ENCODE assay signal across 9 cellular contexts in the genomic region with DNA sequence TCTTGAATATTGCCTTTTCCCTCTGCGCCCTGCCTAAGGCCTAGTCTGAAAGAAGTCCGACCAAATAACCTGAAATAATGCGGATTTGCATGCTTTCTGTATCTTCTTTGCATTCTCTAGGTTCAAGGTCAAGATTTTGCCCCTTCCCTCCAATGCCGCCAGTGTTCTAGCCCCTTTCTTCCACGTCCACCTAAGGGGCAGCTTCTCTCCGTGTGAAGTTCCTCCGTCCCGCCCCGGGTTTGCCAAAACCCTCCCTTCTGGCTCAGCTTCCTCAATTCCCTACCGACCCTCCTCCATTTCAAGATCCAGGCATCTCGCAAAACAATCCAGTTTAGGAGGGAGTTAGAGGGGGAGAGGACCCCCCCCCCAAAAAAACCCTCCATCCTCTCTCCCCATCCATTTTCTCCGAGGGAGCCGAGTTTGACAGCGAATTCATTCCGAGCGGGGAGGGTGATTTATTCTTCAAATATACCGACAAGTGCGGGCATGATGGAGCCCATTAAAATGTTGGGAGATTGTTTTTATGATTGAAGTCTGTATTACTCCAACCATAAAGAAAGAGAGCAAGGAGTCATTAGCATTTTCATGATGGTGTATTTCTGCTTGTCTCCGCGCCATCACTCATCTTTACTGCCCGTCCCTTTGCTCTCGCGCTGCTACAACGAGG. TPM values are rescaled to one million over a fixed set of nuclear protein-coding genes. Genes with fewer than 3 reads are reported as not detected.
DNase-seq lines count a peak whose midpoint lies in the region; ATAC-seq, FAIRE-seq and TF ChIP-seq lines count a peak whose summit lies in the region.
"Had no signal": no experiment of that assay in that cellular context is flagged by ENCODE, and none has a peak within 500 bp of the region (broad histone marks: within the 10 kb centered on the region; RNA-seq: fewer than 3 reads in every experiment).

No MANE protein-coding gene starts in this region.

- CTCF ChIA-PET in activated CD4-positive, alpha-beta memory T cell treated with anti-CD3 and anti-CD28 coated beads for 36 hours (lab: Charles Lee): interaction anchor here (2.3 to 5.6 kb wide), 2 partner anchors 20 to 48 kb away, joined by 17 to 172 read pairs; a partner anchor contains a TSS
- CTCF ChIA-PET in activated CD4-positive, alpha-beta memory T cell treated with anti-CD3 and anti-CD28 coated beads, Interleukin-2, amount 10 ng/mL, durations not matched to agents 7 days and 5 days (lab: Charles Lee): interaction anchor here (0.6 to 1.4 kb wide), 3 partner anchors 47 to 50 kb away, joined by 3 to 4 read pairs (median 3); no protein-coding TSS in a partner anchor
- CTCF ChIA-PET in HepG2 (lab: Yijun Ruan, JAX; ENCODE audit: low intra/inter-chr PET ratio, low total read pairs): interaction anchor here (12.4 kb wide), 1 partner anchor 48 kb away, joined by 216 read pairs; no protein-coding TSS in a partner anchor

- no peak for TF ChIP-seq POLR2A in HepG2 (IDR thresholded peaks at IDR 0.05; ENCODE audit: insufficient read depth in 1 of 2, low read depth in 2 of 2, low read length in 2 of 2)

- in situ Hi-C loops in brain microvascular endothelial cell (cut with HindIII; ENCODE audit: low pct_ligation_motif_present, low sequenced_read_pairs): no loop called here
- in situ Hi-C loops in HepG2 (cut with HindIII; ENCODE audit: extremely low pct_ligation_motif_present, low pct_unique_long_range_greater_than_20kb): no loop called here

- peaks cover 76% of the 10 kb centered on the region for H3K27me3 Mint-ChIP-seq in activated CD4-positive, alpha-beta memory T cell treated with anti-CD3 and anti-CD28 coated beads for 36 hours
- peaks cover 82% of the 10 kb centered on the region for H3K27me3 Mint-ChIP-seq in activated CD4-positive, alpha-beta memory T cell treated with anti-CD3 and anti-CD28 coated beads, Interleukin-2, amount 10 ng/mL, durations not matched to agents 7 days and 5 days

- H3K4me1 ChIP-seq in HepG2 (ENCODE audit: insufficient read depth, low read length): peaks cover 8% of the 10 kb centered on the region; the same call in 1 of the 2 replicates

- no peak for TF ChIP-seq EP300 in HepG2 (IDR thresholded peaks at IDR 0.05; ENCODE audit: low read depth in 2 of 2, low read length in 2 of 2)
- TF ChIP-seq EP300 in HepG2 (CRISPR knock-in tag; IDR thresholded peaks at IDR 0.05; ENCODE audit: borderline replicate concordance): no peak

- no peak for TF ChIP-seq RAD21 in HepG2 (CRISPR knock-in tag; IDR thresholded peaks at IDR 0.05)

- no peaks in the 10 kb centered on the region for H3K36me3 ChIP-seq in brain microvascular endothelial cell (replicated peaks)
- H3K36me3 ChIP-seq in HepG2 (replicated peaks in 1 of 2; ENCODE audit: control insufficient read depth in 1 of 2, insufficient read depth in 2 of 2, low read length in 2 of 2): no peaks in the 10 kb centered on the region

- H3K79me2 ChIP-seq in HepG2 (ENCODE audit: insufficient read depth, low read length): no peaks in the 10 kb centered on the region

- H3K27ac ChIP-seq in brain microvascular endothelial cell (no peak overlapping the region), HepG2 (ENCODE audit: extremely low read length, insufficient read depth, low read length) (no peak overlapping the region), substantia nigra (ENCODE audit: low read depth, low read length, poor library complexity, severe bottlenecking) (peak overlapping the region; percentile 21)

- H3K4me1 Mint-ChIP-seq in activated CD4-positive, alpha-beta memory T cell treated with anti-CD3 and anti-CD28 coated beads for 36 hours (ENCODE audit: low read depth): peaks cover 29% of the 10 kb centered on the region
- peaks cover 25% of the 10 kb centered on the region for H3K4me1 Mint-ChIP-seq in activated CD4-positive, alpha-beta memory T cell treated with anti-CD3 and anti-CD28 coated beads, Interleukin-2, amount 10 ng/mL, durations not matched to agents 7 days and 5 days

- H3K9ac ChIP-seq in HepG2 (ENCODE audit: insufficient read depth, low read depth, low read length): no peak overlapping the region

- H3K4me2 ChIP-seq in HepG2 (ENCODE audit: low read depth, low read length): peak overlapping the region; percentile 60

- intact Hi-C loops in activated CD4-positive, alpha-beta memory T cell treated with anti-CD3 and anti-CD28 coated beads for 36 hours (cut with micrococcal nuclease): no loop called here
- intact Hi-C loops in HepG2 (cut with micrococcal nuclease; ENCODE audit: unreplicated experiment): no loop called here

- H4K20me1 ChIP-seq in HepG2 (ENCODE audit: insufficient read depth, low read length): no peaks in the 10 kb centered on the region

- H3K4me3 Mint-ChIP-seq in activated CD4-positive, alpha-beta memory T cell treated with anti-CD3 and anti-CD28 coated beads for 36 hours: peak overlapping the region; percentile 16
- H3K4me3 Mint-ChIP-seq in activated CD4-positive, alpha-beta memory T cell treated with anti-CD3 and anti-CD28 coated beads, Interleukin-2, amount 10 ng/mL, durations not matched to agents 7 days and 5 days: no peak overlapping the region

- H3K9me3 ChIP-seq in HepG2 (ENCODE audit: low read length): no peaks in the 10 kb centered on the region

- POLR2A ChIA-PET in activated CD4-positive, alpha-beta memory T cell treated with anti-CD3 and anti-CD28 coated beads for 36 hours (lab: Charles Lee): no interaction called here
- POLR2A ChIA-PET in activated CD4-positive, alpha-beta memory T cell treated with anti-CD3 and anti-CD28 coated beads, Interleukin-2, amount 10 ng/mL, durations not matched to agents 7 days and 5 days (lab: Charles Lee): interaction anchor here (1.1 kb wide), 1 partner anchor 14 kb away, joined by 3 read pairs; no protein-coding TSS in a partner anchor
- POLR2A ChIA-PET in HepG2 (lab: Yijun Ruan, JAX): no interaction called here

- no peak overlapping the region for H3K27ac Mint-ChIP-seq in activated CD4-positive, alpha-beta memory T cell treated with anti-CD3 and anti-CD28 coated beads for 36 hours
- H3K27ac Mint-ChIP-seq in activated CD4-positive, alpha-beta memory T cell treated with anti-CD3 and anti-CD28 coated beads, Interleukin-2, amount 10 ng/mL, durations not matched to agents 7 days and 5 days: no peak overlapping the region

- no peaks in the 10 kb centered on the region for H3K36me3 Mint-ChIP-seq in activated CD4-positive, alpha-beta memory T cell treated with anti-CD3 and anti-CD28 coated beads for 36 hours
- no peaks in the 10 kb centered on the region for H3K36me3 Mint-ChIP-seq in activated CD4-positive, alpha-beta memory T cell treated with anti-CD3 and anti-CD28 coated beads, Interleukin-2, amount 10 ng/mL, durations not matched to agents 7 days and 5 days (ENCODE audit: low read depth)

- H3K27me3 ChIP-seq in brain microvascular endothelial cell (replicated peaks) (peaks cover 32% of the 10 kb centered on the region), HepG2 (ENCODE audit: control insufficient read depth in 1 of 2, insufficient read depth in 2 of 2, low read length in 2 of 2) (peaks cover 10 to 60% of the 10 kb centered on the region in 2 experiments)

- FAIRE-seq in HepG2 (lab: Jason Lieb, UNC): no peak
- no peak for FAIRE-seq in urothelium cell line (lab: Jason Lieb, UNC)

- H3K9me3 Mint-ChIP-seq in activated CD4-positive, alpha-beta memory T cell treated with anti-CD3 and anti-CD28 coated beads for 36 hours: no peaks in the 10 kb centered on the region
- no peaks in the 10 kb centered on the region for H3K9me3 Mint-ChIP-seq in activated CD4-positive, alpha-beta memory T cell treated with anti-CD3 and anti-CD28 coated beads, Interleukin-2, amount 10 ng/mL, durations not matched to agents 7 days and 5 days

- BruUV-seq in HepG2 (replicated peaks; lab: Mats Ljungman, UMichigan): no TSS peak

- no peak overlapping the region for H2AFZ ChIP-seq in HepG2 (ENCODE audit: low read length)

- no peak for ATAC-seq in HepG2

- TF ChIP-seq CTCF in brain microvascular endothelial cell (IDR thresholded peaks at IDR 0.05; ENCODE audit: low read depth, low read length, missing control alignments) (no peak), HepG2 (CRISPR knock-in tag; IDR thresholded peaks at IDR 0.05) (no peak)

- no peak for DNase-seq in activated CD4-positive, alpha-beta memory T cell treated with anti-CD3 and anti-CD28 coated beads for 36 hours
- DNase-seq in activated CD4-positive, alpha-beta memory T cell treated with anti-CD3 and anti-CD28 coated beads, Interleukin-2, amount 10 ng/mL, durations not matched to agents 7 days and 5 days: no peak
- DNase-seq in brain microvascular endothelial cell (no peak), HepG2 (ENCODE audit: low spot score) (no peak), substantia nigra (lab: John Stamatoyannopoulos, UW) (no peak), NCI-H2107 treated with DMSO at 0.1 percent for 48 hours (lab: John Stamatoyannopoulos, UW; ENCODE audit: unreplicated experiment) (no peak), urothelium cell line (ENCODE audit: low spot score) (no peak)
- DNase-seq in activated CD4-positive, alpha-beta T cell treated with anti-CD3 and anti-CD28 coated beads, Interleukin-2, amount 50 U/mL, for 48 hours: no peak

- H3K4me3 ChIP-seq in brain microvascular endothelial cell (ENCODE audit: low read depth, low read length) (peak overlapping the region; percentile 27), HepG2 (replicated peaks in 1 of 3; ENCODE audit: insufficient read depth in 1 of 3, low read depth in 2 of 3, low read length in 3 of 3) (peak overlapping the region in 1 of 3 experiments; percentile 45; a peak in 2 of 6 replicates)

- 57% methylated on average over 24 of the region's 24 CpGs for whole genome bisulfite sequencing in HepG2 (ENCODE audit: low lambda C conversion rate)

RNA-seq across cellular contexts. Expression of a gene that starts 20.9 kb away (rescaled TPM):
- 100 to 1,000 TPM; 378 TPM for total RNA-seq in activated CD4-positive, alpha-beta memory T cell treated with anti-CD3 and anti-CD28 coated beads for 36 hours
- 100 to 1,000 TPM; 341 to 347 TPM for total RNA-seq in activated CD4-positive, alpha-beta memory T cell treated with anti-CD3 and anti-CD28 coated beads, Interleukin-2, amount 10 ng/mL, durations not matched to agents 7 days and 5 days
- total RNA-seq in HepG2 (2016; rRNA removed; fragmentation: Illumina TruSeq; extraction: Trizol): 230 and 280 TPM in 2 replicates
- total RNA-seq in HepG2 (2016; cell fraction: cytosol; rRNA removed; fragmentation: Illumina TruSeq; extraction: Trizol; ENCODE audit: low read depth): 151 and 157 TPM in 2 replicates
- total RNA-seq in HepG2 (2016; cell fraction: insoluble cytoplasmic fraction; rRNA removed; fragmentation: Illumina TruSeq; extraction: Trizol): 232 and 280 TPM in 2 replicates
- 204 and 221 TPM in 2 replicates for total RNA-seq in HepG2 (2016; cell fraction: membrane; rRNA removed; fragmentation: Illumina TruSeq; extraction: Trizol)
- total RNA-seq in HepG2 (2016; cell fraction: nucleus; rRNA removed; fragmentation: Illumina TruSeq; extraction: Trizol): 76.9 and 91.1 TPM in 2 replicates
- 257 and 310 TPM in 2 replicates for polyA plus RNA-seq in HepG2 (2011; rRNA removed)
- polyA plus RNA-seq in HepG2 (2011; cell fraction: cytosol; rRNA removed): 284 and 385 TPM in 2 replicates
- polyA plus RNA-seq in HepG2 (2011; cell fraction: nucleus; rRNA removed): 86.5 and 86.7 TPM in 2 replicates
- 317 and 363 TPM in 2 replicates for polyA plus RNA-seq in HepG2 (2012)
- 221 and 241 TPM in 2 replicates for polyA plus RNA-seq in HepG2 (2016; cell fraction: cytosol; fragmentation: Illumina TruSeq; extraction: Trizol; ENCODE audit: low read depth)
- polyA plus RNA-seq in HepG2 (2016; cell fraction: insoluble cytoplasmic fraction; fragmentation: Illumina TruSeq; extraction: Trizol; ENCODE audit: low read depth): 345 and 371 TPM in 2 replicates
- polyA plus RNA-seq in HepG2 (2016; cell fraction: membrane; fragmentation: Illumina TruSeq; extraction: Trizol; ENCODE audit: low read depth): 262 and 271 TPM in 2 replicates
- polyA plus RNA-seq in HepG2 (2016; cell fraction: nucleus; fragmentation: Illumina TruSeq; extraction: Trizol; ENCODE audit: insufficient read depth, low read depth): 159 and 177 TPM in 2 replicates
- polyA minus RNA-seq in HepG2 (2011; rRNA and poly(A)+ RNA removed; ENCODE audit: low replicate concordance): 938 and 2,113 TPM in 2 replicates
- 149 and 170 TPM in 2 replicates for polyA minus RNA-seq in HepG2 (2011; cell fraction: cytosol; rRNA and poly(A)+ RNA removed)
- polyA minus RNA-seq in HepG2 (2011; cell fraction: nucleus; rRNA and poly(A)+ RNA removed): 81.6 and 93.6 TPM in 2 replicates

RNA-seq across cellular contexts. Expression of a gene that starts 30.5 kb away (rescaled TPM):
- total RNA-seq in activated CD4-positive, alpha-beta memory T cell treated with anti-CD3 and anti-CD28 coated beads for 36 hours: 10 to 100 TPM; 21.2 to 23.7 TPM
- 10 to 100 TPM; 80.5 to 83.0 TPM for total RNA-seq in activated CD4-positive, alpha-beta memory T cell treated with anti-CD3 and anti-CD28 coated beads, Interleukin-2, amount 10 ng/mL, durations not matched to agents 7 days and 5 days
- total RNA-seq in HepG2 (2016; rRNA removed; fragmentation: Illumina TruSeq; extraction: Trizol): 4.9 and 7.7 TPM in 2 replicates
- total RNA-seq in HepG2 (2016; cell fraction: cytosol; rRNA removed; fragmentation: Illumina TruSeq; extraction: Trizol; ENCODE audit: low read depth): 0.81 and 0.88 TPM in 2 replicates
- 5.4 and 6.9 TPM in 2 replicates for total RNA-seq in HepG2 (2016; cell fraction: insoluble cytoplasmic fraction; rRNA removed; fragmentation: Illumina TruSeq; extraction: Trizol)
- total RNA-seq in HepG2 (2016; cell fraction: membrane; rRNA removed; fragmentation: Illumina TruSeq; extraction: Trizol): 1.0 and 1.4 TPM in 2 replicates
- total RNA-seq in HepG2 (2016; cell fraction: nucleus; rRNA removed; fragmentation: Illumina TruSeq; extraction: Trizol): 10.7 and 11.7 TPM in 2 replicates
- polyA plus RNA-seq in HepG2 (2011; rRNA removed): 47.7 and 57.2 TPM in 2 replicates
- 19.0 and 25.5 TPM in 2 replicates for polyA plus RNA-seq in HepG2 (2011; cell fraction: cytosol; rRNA removed)
- 439 and 465 TPM in 2 replicates for polyA plus RNA-seq in HepG2 (2011; cell fraction: nucleus; rRNA removed)
- 33.3 and 36.8 TPM in 2 replicates for polyA plus RNA-seq in HepG2 (2012)
- 0.11 and 0.44 TPM in 2 replicates for polyA plus RNA-seq in HepG2 (2016; cell fraction: cytosol; fragmentation: Illumina TruSeq; extraction: Trizol; ENCODE audit: low read depth)
- polyA plus RNA-seq in HepG2 (2016; cell fraction: insoluble cytoplasmic fraction; fragmentation: Illumina TruSeq; extraction: Trizol; ENCODE audit: low read depth): 3.8 and 4.3 TPM in 2 replicates
- 0.77 and 1.1 TPM in 2 replicates for polyA plus RNA-seq in HepG2 (2016; cell fraction: membrane; fragmentation: Illumina TruSeq; extraction: Trizol; ENCODE audit: low read depth)
- polyA plus RNA-seq in HepG2 (2016; cell fraction: nucleus; fragmentation: Illumina TruSeq; extraction: Trizol; ENCODE audit: insufficient read depth, low read depth): 21.6 and 24.3 TPM in 2 replicates
- polyA minus RNA-seq in HepG2 (2011; rRNA and poly(A)+ RNA removed; ENCODE audit: low replicate concordance): 53.0 and 73.1 TPM in 2 replicates
- polyA minus RNA-seq in HepG2 (2011; cell fraction: cytosol; rRNA and poly(A)+ RNA removed): 5.3 and 6.5 TPM in 2 replicates
- polyA minus RNA-seq in HepG2 (2011; cell fraction: nucleus; rRNA and poly(A)+ RNA removed): 71.2 and 84.0 TPM in 2 replicates

RNA-seq across cellular contexts. Expression of a gene that starts 55.0 kb away (rescaled TPM):
- total RNA-seq in activated CD4-positive, alpha-beta memory T cell treated with anti-CD3 and anti-CD28 coated beads for 36 hours: not detected
- not detected for total RNA-seq in activated CD4-positive, alpha-beta memory T cell treated with anti-CD3 and anti-CD28 coated beads, Interleukin-2, amount 10 ng/mL, durations not matched to agents 7 days and 5 days
- total RNA-seq in HepG2 (2016; rRNA removed; fragmentation: Illumina TruSeq; extraction: Trizol): not detected in 2 replicates
- total RNA-seq in HepG2 (2016; cell fraction: cytosol; rRNA removed; fragmentation: Illumina TruSeq; extraction: Trizol; ENCODE audit: low read depth): not detected in 2 replicates
- total RNA-seq in HepG2 (2016; cell fraction: insoluble cytoplasmic fraction; rRNA removed; fragmentation: Illumina TruSeq; extraction: Trizol): not detected in 2 replicates
- total RNA-seq in HepG2 (2016; cell fraction: membrane; rRNA removed; fragmentation: Illumina TruSeq; extraction: Trizol): not detected in 2 replicates
- not detected in 2 replicates for total RNA-seq in HepG2 (2016; cell fraction: nucleus; rRNA removed; fragmentation: Illumina TruSeq; extraction: Trizol)
- polyA plus RNA-seq in HepG2 (2011; rRNA removed): not detected in 2 replicates
- not detected in 2 replicates for polyA plus RNA-seq in HepG2 (2011; cell fraction: cytosol; rRNA removed)
- not detected in 2 replicates for polyA plus RNA-seq in HepG2 (2011; cell fraction: nucleus; rRNA removed)
- polyA plus RNA-seq in HepG2 (2012): not detected in 2 replicates
- polyA plus RNA-seq in HepG2 (2016; cell fraction: cytosol; fragmentation: Illumina TruSeq; extraction: Trizol; ENCODE audit: low read depth): not detected in 2 replicates
- not detected in 2 replicates for polyA plus RNA-seq in HepG2 (2016; cell fraction: insoluble cytoplasmic fraction; fragmentation: Illumina TruSeq; extraction: Trizol; ENCODE audit: low read depth)
- polyA plus RNA-seq in HepG2 (2016; cell fraction: membrane; fragmentation: Illumina TruSeq; extraction: Trizol; ENCODE audit: low read depth): not detected in 2 replicates
- not detected in 2 replicates for polyA plus RNA-seq in HepG2 (2016; cell fraction: nucleus; fragmentation: Illumina TruSeq; extraction: Trizol; ENCODE audit: insufficient read depth, low read depth)
- not detected in 2 replicates for polyA minus RNA-seq in HepG2 (2011; rRNA and poly(A)+ RNA removed; ENCODE audit: low replicate concordance)
- not detected in 2 replicates for polyA minus RNA-seq in HepG2 (2011; cell fraction: cytosol; rRNA and poly(A)+ RNA removed)
- not detected in 2 replicates for polyA minus RNA-seq in HepG2 (2011; cell fraction: nucleus; rRNA and poly(A)+ RNA removed)
- total RNA-seq: T-helper 1 cell treated with Interleukin-12 subunit alpha and Interleukin-12 subunit beta and Interleukin-4 antibody, amounts not matched to agents 30 ng/mL and 1 ng/mL, for 36 hours had no signal
